Comparison of ENCODE assay signal across 11 cellular contexts in the genomic region with DNA sequence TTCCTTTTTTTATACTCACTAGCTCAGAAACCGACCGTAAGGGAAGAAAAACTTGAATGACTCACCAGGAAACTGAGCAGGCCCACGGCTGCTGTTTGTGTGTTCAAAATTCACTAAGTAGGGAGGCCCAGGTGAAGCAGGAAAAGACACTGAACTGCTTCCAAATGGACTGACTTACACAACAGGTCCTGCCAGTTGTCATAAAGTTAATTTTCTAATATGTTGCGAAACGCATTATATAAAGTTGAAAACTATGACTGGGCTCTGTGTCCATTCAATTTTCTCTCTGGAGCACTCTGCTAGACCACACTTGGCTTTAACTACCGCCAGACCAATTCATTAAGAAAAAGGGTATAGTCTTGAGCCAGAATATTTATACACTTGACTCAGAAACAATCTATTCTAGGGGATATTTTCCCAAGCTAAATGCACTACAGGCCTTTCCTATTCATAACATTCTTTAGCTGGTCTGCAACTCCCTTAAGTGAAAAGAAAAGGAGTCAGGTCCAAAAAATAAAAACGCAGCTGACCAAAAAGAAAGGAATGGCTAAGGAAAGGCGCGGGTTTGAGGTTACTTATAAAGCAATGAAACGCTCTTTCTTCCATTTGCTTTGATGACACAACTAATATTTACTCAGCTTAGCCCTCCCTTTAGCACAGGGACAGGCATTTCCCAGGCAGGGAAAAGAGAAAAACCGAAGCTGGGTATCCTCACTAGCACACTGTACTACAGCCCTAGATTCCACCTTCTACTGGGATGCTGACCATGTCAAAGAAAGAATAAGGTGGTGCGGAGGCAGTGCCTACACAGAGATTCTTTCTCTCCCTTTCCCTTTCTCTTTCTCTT.
A peak's percentile ranks its signal among the peaks of the same experiment; 100 is the strongest.
DNase-seq lines count a peak whose midpoint lies in the region; ATAC-seq lines count a peak whose summit lies in the region.
"Had no signal": no experiment of that assay in that cellular context is flagged by ENCODE, and none has a peak within 500 bp of the region (broad histone marks: within the 10 kb centered on the region; RNA-seq: fewer than 3 reads in every experiment).

No MANE protein-coding gene starts in this region.

- H3K9ac ChIP-seq in mesendoderm (ENCODE audit: low read length): no peak overlapping the region

- no peak overlapping the region for H2BK15ac ChIP-seq in mesendoderm (replicated peaks; ENCODE audit: low read depth)

- H3K4me1 ChIP-seq in mesendoderm (ENCODE audit: control insufficient read depth, low read depth, low read length): no peaks in the 10 kb centered on the region

- H3K4ac ChIP-seq in mesendoderm (ENCODE audit: low read depth, low read length): no peak overlapping the region

- no peak overlapping the region for H3K56ac ChIP-seq in mesendoderm (ENCODE audit: low read length)

- H2BK5ac ChIP-seq in mesendoderm (ENCODE audit: low read length): no peak overlapping the region

- WGBS in mesendoderm (ENCODE audit: extremely low coverage, insufficient coverage, low lambda C conversion rate): no CpG with 5 or more reads among the region's 12 CpGs

- H3K18ac ChIP-seq in mesendoderm (ENCODE audit: low read length): no peak overlapping the region

- H2AK5ac ChIP-seq in mesendoderm (ENCODE audit: low read length): no peak overlapping the region

- H3K36me3 ChIP-seq in mesendoderm (ENCODE audit: control insufficient read depth, insufficient read depth, low read length): no peaks in the 10 kb centered on the region
- H3K36me3 ChIP-seq: heart left ventricle had no signal

- H3K79me2 ChIP-seq in mesendoderm (ENCODE audit: control insufficient read depth, insufficient read depth, low read length): no peaks in the 10 kb centered on the region

- no peak overlapping the region for H2BK120ac ChIP-seq in mesendoderm (ENCODE audit: low read depth, low read length)

- DNase-seq in left cardiac atrium (no peak), Right ventricle myocardium inferior (ENCODE audit: missing footprints) (no peak), dedifferentiated amniotic fluid mesenchymal stem cell (ENCODE audit: extremely low spot score) (peak; percentile 22), mesendoderm (peak; percentile 5), NCI-H2171 (lab: John Stamatoyannopoulos, UW) (no peak), NCI-H2081 treated with DMSO at 0.1 percent for 48 hours (lab: John Stamatoyannopoulos, UW) (no peak), DMS 273 (lab: John Stamatoyannopoulos, UW; ENCODE audit: unreplicated experiment) (no peak)
- DNase-seq: heart left ventricle, right cardiac atrium, T-helper 9 cell had no signal

- no peak overlapping the region for H3K4me3 ChIP-seq in mesendoderm (ENCODE audit: low read length)
- H3K4me3 ChIP-seq: heart left ventricle had no signal

- H3K79me1 ChIP-seq in mesendoderm (ENCODE audit: low read length): no peaks in the 10 kb centered on the region

- no peak overlapping the region for H4K8ac ChIP-seq in mesendoderm (ENCODE audit: low read depth, low read length)

- no peak overlapping the region for H3K27ac ChIP-seq in mesendoderm (ENCODE audit: low read depth, low read length)
- H3K27ac ChIP-seq: heart left ventricle had no signal

- no peaks in the 10 kb centered on the region for H3K27me3 ChIP-seq in mesendoderm (ENCODE audit: insufficient read depth, low read length, poor library complexity)
- H3K27me3 ChIP-seq: heart left ventricle had no signal

- intact Hi-C loops in left cardiac atrium (cut with DNase I): no loop called here
- intact Hi-C loops in Right ventricle myocardium inferior (cut with DNase I): no loop called here

- H3K23ac ChIP-seq in mesendoderm (ENCODE audit: low read length): no peak overlapping the region

- H3K4me2 ChIP-seq in mesendoderm (ENCODE audit: low read length): no peak overlapping the region

- ATAC-seq in left cardiac atrium (peak; percentile 58 to 89), Right ventricle myocardium inferior (no peak), HG02884 (IDR thresholded peaks at IDR 0.05; ENCODE audit: unreplicated experiment) (no peak)

- H4K5ac ChIP-seq in mesendoderm (ENCODE audit: low read length): no peak overlapping the region

Comparison
In these comparisons a context has a peak if more than half of its experiments do, and no peak if none do; other contexts are left out.
1. ATAC-seq: peak in left cardiac atrium (2 of 2); none in Right ventricle myocardium inferior (single experiment) and HG02884 (single experiment).
2. DNase-seq: peak in dedifferentiated amniotic fluid mesenchymal stem cell (single experiment) and mesendoderm (single experiment); none in left cardiac atrium (single experiment), Right ventricle myocardium inferior (single experiment), NCI-H2171 (single experiment), NCI-H2081 treated with DMSO at 0.1 percent for 48 hours (single experiment) and DMS 273 (single experiment).